Comparison of ENCODE assay signal across 10 cellular contexts in the genomic region with DNA sequence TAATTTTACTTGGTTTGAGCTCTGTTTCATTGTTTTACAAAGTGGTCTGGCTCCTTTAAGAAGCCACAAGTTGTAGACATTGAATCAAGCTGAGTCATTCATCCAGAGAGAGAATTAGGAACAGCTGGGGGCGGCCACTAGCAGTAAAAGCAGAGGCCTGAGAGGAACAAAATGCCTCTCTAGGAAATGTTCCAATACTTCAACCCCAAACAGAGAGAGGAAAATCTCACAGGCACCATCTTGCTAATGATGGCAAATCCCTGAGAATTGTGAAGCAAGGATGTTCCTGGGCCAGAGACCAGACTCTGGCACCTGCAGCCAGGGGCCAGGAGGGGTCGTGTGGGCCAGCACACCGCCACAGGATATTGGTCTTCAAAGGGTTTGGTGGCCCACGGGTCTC. TPM values are rescaled to one million over a fixed set of nuclear protein-coding genes. Genes with fewer than 3 reads are reported as not detected.
A peak's percentile ranks its signal among the peaks of the same experiment; 100 is the strongest.
DNase-seq lines count a peak whose midpoint lies in the region; ATAC-seq and TF ChIP-seq lines count a peak whose summit lies in the region.
"Had no signal": no experiment of that assay in that cellular context is flagged by ENCODE, and none has a peak within 500 bp of the region (broad histone marks: within the 10 kb centered on the region; RNA-seq: fewer than 3 reads in every experiment).

No MANE protein-coding gene starts in this region.

- no peaks in the 10 kb centered on the region for H3K36me3 Mint-ChIP-seq in WTC11

- TF ChIP-seq EP300 in suprapubic skin (IDR thresholded peaks at IDR 0.05): no peak

- POLR2A ChIA-PET in WTC11 (lab: Charles Lee): no interaction called here

- DNase-seq in DMS53 (lab: John Stamatoyannopoulos, UW) (peak; percentile 30), DMS53 treated with DMSO at 0.1 percent for 48 hours (lab: John Stamatoyannopoulos, UW; ENCODE audit: unreplicated experiment) (no peak), WTC11 (ENCODE audit: low spot score) (no peak), hepatic stellate cell (ENCODE audit: low spot score) (peak; percentile 56), suprapubic skin (ENCODE audit: low spot score in 2 of 2) (no peak), Kasumi-1 (lab: John Stamatoyannopoulos, UW) (no peak)
- DNase-seq: NCI-H146 had no signal

- H3K9me3 ChIP-seq in suprapubic skin: no peaks in the 10 kb centered on the region

- H3K4me3 ChIP-seq in suprapubic skin: no peak overlapping the region

- H3K4me1 ChIP-seq in suprapubic skin: peaks cover 62% of the 10 kb centered on the region

- H3K4me1 Mint-ChIP-seq in WTC11: peaks cover 49% of the 10 kb centered on the region

- no peak for TF ChIP-seq POLR2A in suprapubic skin (IDR thresholded peaks at IDR 0.05)

- ATAC-seq in WTC11 (peak; percentile 60), GM21526 (IDR thresholded peaks at IDR 0.05; ENCODE audit: low FRiP score, unreplicated experiment) (no peak), HG02970 (IDR thresholded peaks at IDR 0.05; ENCODE audit: low FRiP score, unreplicated experiment) (no peak)

- CTCF ChIA-PET in WTC11 (lab: Charles Lee): interaction anchor here (0.9 to 4.0 kb wide), 4 partner anchors 23 to 122 kb away, joined by 3 to 35 read pairs (median 4); no protein-coding TSS in a partner anchor

- no peaks in the 10 kb centered on the region for H3K9me3 Mint-ChIP-seq in WTC11

- H3K27me3 Mint-ChIP-seq in WTC11 (ENCODE audit: low read depth): no peaks in the 10 kb centered on the region

- no peak overlapping the region for H3K4me3 Mint-ChIP-seq in WTC11

- no peaks in the 10 kb centered on the region for H3K27me3 ChIP-seq in suprapubic skin

- TF ChIP-seq CTCF in WTC11 (IDR thresholded peaks at IDR 0.05) (no peak), suprapubic skin (IDR thresholded peaks at IDR 0.05) (no peak)

- no peaks in the 10 kb centered on the region for H3K36me3 ChIP-seq in suprapubic skin

- WGBS in suprapubic skin: 53% methylated on average over 4 of the region's 4 CpGs

- H3K27ac ChIP-seq in suprapubic skin: peak overlapping the region; percentile 36
- H3K27ac ChIP-seq: 22Rv1 had no signal

- no peak overlapping the region for H3K27ac Mint-ChIP-seq in WTC11

TF ChIP-seq in WTC11, 78 proteins besides CTCF, POLR2A, EP300 and RAD21:
- TF ChIP-seq, protein P1, sequence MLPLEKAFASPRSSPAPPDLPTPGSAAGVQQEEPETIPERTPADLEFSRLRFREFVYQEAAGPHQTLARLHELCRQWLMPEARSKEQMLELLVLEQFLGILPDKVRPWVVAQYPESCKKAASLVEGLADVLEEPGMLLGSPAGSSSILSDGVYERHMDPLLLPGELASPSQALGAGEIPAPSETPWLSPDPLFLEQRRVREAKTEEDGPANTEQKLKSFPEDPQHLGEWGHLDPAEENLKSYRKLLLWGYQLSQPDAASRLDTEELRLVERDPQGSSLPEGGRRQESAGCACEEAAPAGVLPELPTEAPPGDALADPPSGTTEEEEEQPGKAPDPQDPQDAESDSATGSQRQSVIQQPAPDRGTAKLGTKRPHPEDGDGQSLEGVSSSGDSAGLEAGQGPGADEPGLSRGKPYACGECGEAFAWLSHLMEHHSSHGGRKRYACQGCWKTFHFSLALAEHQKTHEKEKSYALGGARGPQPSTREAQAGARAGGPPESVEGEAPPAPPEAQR (CRISPR knock-in tag; IDR thresholded peaks at IDR 0.05): 0 out of 2 replicates have a peak, but pooled peaks have one; percentile 63
- TF ChIP-seq, protein P2, sequence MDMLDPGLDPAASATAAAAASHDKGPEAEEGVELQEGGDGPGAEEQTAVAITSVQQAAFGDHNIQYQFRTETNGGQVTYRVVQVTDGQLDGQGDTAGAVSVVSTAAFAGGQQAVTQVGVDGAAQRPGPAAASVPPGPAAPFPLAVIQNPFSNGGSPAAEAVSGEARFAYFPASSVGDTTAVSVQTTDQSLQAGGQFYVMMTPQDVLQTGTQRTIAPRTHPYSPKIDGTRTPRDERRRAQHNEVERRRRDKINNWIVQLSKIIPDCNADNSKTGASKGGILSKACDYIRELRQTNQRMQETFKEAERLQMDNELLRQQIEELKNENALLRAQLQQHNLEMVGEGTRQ (CRISPR knock-in tag; IDR thresholded peaks at IDR 0.05): no peak
TF ChIP-seq in WTC11: peak in this region for 1.

RNA-seq across cellular contexts. Expression of a gene that starts 26.5 kb away (rescaled TPM):
- 3.0 to 4.6 TPM (median 4.3 TPM) in 3 replicates for total RNA-seq in WTC11 (2021)
- total RNA-seq in suprapubic skin: 1 to 10 TPM; 1.4 to 6.0 (median 2.9) TPM

Comparison
In these comparisons a context has a peak if more than half of its experiments do, and no peak if none do; other contexts are left out.
1. DNase-seq: peak in DMS53 (single experiment) and hepatic stellate cell (single experiment); none in DMS53 treated with DMSO at 0.1 percent for 48 hours (single experiment), WTC11 (single experiment), suprapubic skin (0 of 2) and Kasumi-1 (0 of 2).